In genomic region chr13:105147481-105147880, GRCh38 we compare ENCODE assay signal across 14 cellular contexts.
"Had no signal": no experiment of that assay in that cellular context is flagged by ENCODE, and none has a peak within 500 bp of the region (broad histone marks: within the 10 kb centered on the region; RNA-seq: fewer than 3 reads in every experiment).

No MANE protein-coding gene starts in this region.

- H3K9me3 ChIP-seq: gastrocnemius medialis, heart left ventricle, stomach had no signal

- H3K4me1 ChIP-seq: gastrocnemius medialis, heart left ventricle, stomach had no signal

- H3K4me3 ChIP-seq: coronary artery, gastrocnemius medialis, heart left ventricle, lung, stomach had no signal

- H3K27ac ChIP-seq: coronary artery, gastrocnemius medialis, heart left ventricle, stomach had no signal

- H3K27me3 ChIP-seq: gastrocnemius medialis, heart left ventricle, stomach had no signal

- H3K36me3 ChIP-seq: gastrocnemius medialis, heart left ventricle, stomach had no signal

- DNase-seq: activated CD4-positive, alpha-beta T cell treated with anti-CD3 and anti-CD28 coated beads for 1 hour; activated CD4-positive, alpha-beta T cell treated with anti-CD3 and anti-CD28 coated beads, Interleukin-2, amount 50 U/mL, for 4 hours; activated effector memory CD4-positive, alpha-beta T cell treated with anti-CD3 and anti-CD28 coated beads, Interleukin-2, amount 50 U/mL, for 16 hours; central memory CD4-positive, alpha-beta T cell; effector CD8-positive, alpha-beta T cell; gastrocnemius medialis; heart left ventricle; left colon; stimulated activated CD4-positive, alpha-beta T cell treated with anti-CD3 and anti-CD28 coated beads, Interleukin-1b, Interleukin-23, amount 100 ng/mL, for 48 hours; stomach had no signal

- ATAC-seq: gastrocnemius medialis, heart left ventricle, left colon, sciatic nerve had no signal

- FAIRE-seq: islet of Langerhans had no signal
